In the genomic region with DNA sequence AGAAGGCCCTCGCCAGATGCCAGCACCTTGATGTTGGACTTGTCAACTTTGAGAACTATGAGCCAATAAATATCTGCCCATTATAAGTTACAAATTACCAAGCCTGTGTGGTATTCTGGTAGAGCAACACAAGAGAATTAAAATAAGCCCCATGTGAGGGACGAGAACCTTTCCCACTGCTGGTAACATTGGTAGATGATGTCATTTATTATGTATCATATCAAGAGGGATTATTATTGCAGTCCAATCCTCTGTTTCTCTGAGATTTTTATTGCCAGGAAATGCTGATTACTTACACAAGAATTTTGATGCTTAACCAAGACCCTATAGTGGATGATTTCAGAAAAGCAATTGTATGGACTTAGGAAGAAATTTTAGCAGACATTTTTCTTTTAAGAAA, we compare ENCODE assay signal across 37 cellular contexts. TPM values are rescaled to one million over a fixed set of nuclear protein-coding genes. Genes with fewer than 3 reads are reported as not detected.
"Had no signal": no experiment of that assay in that cellular context is flagged by ENCODE, and none has a peak within 500 bp of the region (broad histone marks: within the 10 kb centered on the region; RNA-seq: fewer than 3 reads in every experiment).

No MANE protein-coding gene starts in this region.

- H3K4me1 ChIP-seq: adrenal gland, body of pancreas, breast epithelium had no signal

- DNase-seq: activated B cell treated with CpG ODN at 0.5 μM for 24 hours; activated CD4-positive, alpha-beta memory T cell treated with anti-CD3 and anti-CD28 coated beads for 36 hours; activated CD4-positive, alpha-beta T cell treated with anti-CD3 and anti-CD28 coated beads for 4 hours; activated CD4-positive, alpha-beta T cell treated with anti-CD3 and anti-CD28 coated beads, Interleukin-2, amount 10 ng/mL, durations not matched to agents 24 days and 14 days; activated CD4-positive, alpha-beta T cell treated with anti-CD3 and anti-CD28 coated beads, Interleukin-2, amount 50 U/mL, for 1 hour; activated CD4-positive, alpha-beta T cell treated with anti-CD3 and anti-CD28 coated beads, Interleukin-2, amount 50 U/mL, for 4 hours; activated CD4-positive, CD25-positive, alpha-beta regulatory T cell treated with anti-CD3 and anti-CD28 coated beads, Interleukin-2, amount 50 U/mL, for 72 hours; activated CD8-positive, alpha-beta memory T cell treated with anti-CD3 and anti-CD28 coated beads, Interleukin-2, amount 50 U/mL, for 4 hours; activated CD8-positive, alpha-beta T cell treated with anti-CD3 and anti-CD28 coated beads for 36 hours; activated effector memory CD4-positive, alpha-beta T cell treated with anti-CD3 and anti-CD28 coated beads, Interleukin-2, amount 50 U/mL, for 16 hours; activated gamma-delta T cell treated with Interleukin-2 at 50 U/mL for 16 hours; activated naive CD4-positive, alpha-beta T cell; activated naive CD4-positive, alpha-beta T cell treated with anti-CD3 and anti-CD28 coated beads for 36 hours; activated naive CD4-positive, alpha-beta T cell treated with anti-CD3 and anti-CD28 coated beads, Interleukin-2, amount 50 U/mL, for 16 hours; activated naive CD8-positive, alpha-beta T cell treated with anti-CD3 and anti-CD28 coated beads for 36 hours; activated T-cell treated with anti-CD3 and anti-CD28 coated beads for 4 hours; activated T-cell treated with anti-CD3 and anti-CD28 coated beads, Interleukin-2, amount 50 U/mL, for 1 hour; activated T-cell treated with anti-CD3 and anti-CD28 coated beads, Interleukin-2, amount 50 U/mL, for 4 hours; activated T-cell treated with anti-CD3 and anti-CD28 coated beads, Interleukin-2, amount 50 U/mL, for 72 hours; adrenal gland; amniotic stem cell; aorta; body of pancreas; brain microvascular endothelial cell; central memory CD4-positive, alpha-beta T cell; T-helper 1 cell; T-helper 2 cell; T-helper 9 cell had no signal

- H3K27ac ChIP-seq: adrenal gland, body of pancreas, brain microvascular endothelial cell, breast epithelium, VCaP had no signal

- ATAC-seq: activated CD8-positive, alpha-beta T cell treated with anti-CD3 and anti-CD28 coated beads for 36 hours; activated naive CD4-positive, alpha-beta T cell treated with anti-CD3 and anti-CD28 coated beads, Interleukin-2, amount 50 U/mL, for 72 hours; activated T-cell treated with anti-CD3 and anti-CD28 coated beads, Interleukin-2, amount 50 U/mL, for 4 hours; activated T-cell treated with anti-CD3 and anti-CD28 coated beads, Interleukin-2, amount 50 U/mL, for 72 hours; activated T-helper 17 cell treated with anti-CD3 and anti-CD28 coated beads, Interleukin-2, amount 50 U/mL, for 72 hours; body of pancreas had no signal

- H3K36me3 ChIP-seq: adrenal gland, brain microvascular endothelial cell, breast epithelium had no signal

- H3K9me3 ChIP-seq: adrenal gland, body of pancreas had no signal

- FAIRE-seq: astrocyte, TTC549 had no signal

- H3K27me3 ChIP-seq: body of pancreas, brain microvascular endothelial cell, breast epithelium had no signal

- H3K4me3 ChIP-seq: adrenal gland, body of pancreas, breast epithelium had no signal

RNA-seq across cellular contexts. Expression of gene SLC24A4, which starts 40.3 kb away (rescaled TPM):
- total RNA-seq: activated CD4-positive, alpha-beta memory T cell treated with anti-CD3 and anti-CD28 coated beads for 36 hours; activated CD4-positive, alpha-beta T cell treated with anti-CD3 and anti-CD28 coated beads, Interleukin-2, amount 10 ng/mL, durations not matched to agents 24 days and 14 days; activated CD8-positive, alpha-beta memory T cell treated with anti-CD3 and anti-CD28 coated beads for 36 hours; activated CD8-positive, alpha-beta T cell treated with anti-CD3 and anti-CD28 coated beads for 36 hours; activated naive CD4-positive, alpha-beta T cell treated with anti-CD3 and anti-CD28 coated beads for 36 hours; activated naive CD4-positive, alpha-beta T cell treated with anti-CD3 and anti-CD28 coated beads, Interleukin-2, amount 50 U/mL, for 72 hours; activated T-cell treated with anti-CD3 and anti-CD28 coated beads, Interleukin-2, amount 50 U/mL, for 72 hours; activated T-helper 1 cell treated with anti-CD3 and anti-CD28 coated beads, Interleukin-12 subunit alpha, Interleukin-12 subunit beta, Interleukin-2, Interleukin-4 antibody, amounts not matched to agents 30 ng/mL and 10 ng/mL and 1 ng/mL, durations not matched to agents 14 hours and 24 hours and 36 hours; activated T-helper 17 cell treated with anti-CD3 and anti-CD28 coated beads, Interleukin-2, amount 50 U/mL, for 72 hours; astrocyte; cardiac septum had no signal
